In the genomic region with DNA sequence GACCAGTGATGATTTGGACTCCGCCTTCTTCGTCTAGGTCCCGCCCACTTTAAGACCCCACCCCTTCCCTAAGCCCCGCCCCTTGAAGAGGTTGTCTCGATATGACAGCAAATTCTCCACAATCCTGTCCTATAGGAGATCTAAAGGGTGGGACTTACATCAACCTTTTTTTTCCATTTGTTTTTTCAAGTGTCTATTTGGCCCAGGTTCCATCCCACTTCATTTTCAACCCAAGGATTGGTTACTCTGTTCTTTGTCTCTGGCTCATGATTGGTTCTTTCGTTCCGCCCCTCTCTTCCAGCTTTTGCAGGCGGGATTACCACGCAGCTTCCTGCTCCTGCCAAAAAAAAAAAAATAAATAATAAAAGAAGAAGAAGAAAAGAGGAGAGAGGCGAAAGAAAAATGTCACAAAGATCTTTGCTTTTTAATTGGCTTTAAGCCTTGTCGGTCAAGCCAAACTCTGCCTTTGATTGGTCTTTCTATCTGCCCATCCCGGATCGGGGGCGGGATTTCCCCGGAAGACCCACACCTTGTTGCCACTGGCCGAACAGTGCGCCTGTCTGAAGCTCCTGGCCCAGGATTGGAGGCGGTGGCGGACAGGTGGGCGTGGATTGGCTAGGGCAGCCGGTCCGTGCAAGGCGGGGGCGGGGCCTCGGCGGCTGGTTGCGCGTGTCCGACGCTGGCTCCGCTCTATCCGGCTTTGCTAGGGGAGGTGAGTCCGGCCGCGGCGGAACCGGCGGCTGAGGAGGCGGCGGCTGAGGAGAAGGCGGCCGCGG, we compare ENCODE assay signal across 8 cellular contexts. TPM values are rescaled to one million over a fixed set of nuclear protein-coding genes. Genes with fewer than 3 reads are reported as not detected.
DNase-seq lines count a peak whose midpoint lies in the region; ATAC-seq, FAIRE-seq and TF ChIP-seq lines count a peak whose summit lies in the region.

No MANE protein-coding gene starts in this region.

- peak overlapping the region; percentile 75 for H3K4me3 ChIP-seq in BJ (ENCODE audit: low read depth, low read length)

- peak; percentile 98 for FAIRE-seq in colon (lab: Jason Lieb, UNC)

- CTCF ChIA-PET in BJ (lab: Yijun Ruan, JAX) = interaction anchor here (1.2 to 1.8 kb wide), 3 partner anchors 17 to 207 kb away, joined by 3 to 6 read pairs (median 4); no protein-coding TSS in a partner anchor

- DNase-seq in BJ (ENCODE audit: low read depth) (peak; percentile 99), GM19240 (ENCODE audit: insufficient read length, low spot score) (peak; percentile 90), NCI-H524 (lab: John Stamatoyannopoulos, UW) (peak; percentile 100), kidney glomerular epithelial cell (lab: John Stamatoyannopoulos, UW) (peak; percentile 100)
- DNase-seq in activated CD4-positive, alpha-beta T cell treated with anti-CD3 and anti-CD28 coated beads for 4 hours = peak; percentile 98 to 99
- DNase-seq in stimulated activated CD4-positive, alpha-beta T cell treated with anti-CD3 and anti-CD28 coated beads, Interleukin-1b, Interleukin-23, amount 100 ng/mL, for 1 hour (ENCODE audit: low read depth in 2 of 2) = peak; percentile 97 to 98

- POLR2A ChIA-PET in BJ (lab: Charles Lee) = interaction anchor here (0.6 to 1.1 kb wide), 6 partner anchors 12 to 269 kb away, joined by 3 to 12 read pairs (median 4); no protein-coding TSS in a partner anchor

- no peaks in the 10 kb centered on the region for H3K27me3 ChIP-seq in BJ (ENCODE audit: control insufficient read depth, insufficient read depth, low read length)

- ATAC-seq in HG03457 (IDR thresholded peaks at IDR 0.05; ENCODE audit: unreplicated experiment) = peak; percentile 71

- TF ChIP-seq CTCF in BJ (IDR thresholded peaks at IDR 0.05; ENCODE audit: insufficient read depth, low read depth, low read length) = no peak

- no peaks in the 10 kb centered on the region for H3K36me3 ChIP-seq in BJ (ENCODE audit: control insufficient read depth, insufficient read depth, low read length)

RNA-seq across cellular contexts. Expression of gene NLK, which starts 1.2 kb away (rescaled TPM):
- 16.5 and 25.1 TPM in 2 replicates for polyA plus RNA-seq in BJ (2011; rRNA removed)
- polyA minus RNA-seq in BJ (2011; rRNA and poly(A)+ RNA removed) = 32.6 and 54.4 TPM in 2 replicates

Comparison
In these comparisons a context has a peak if more than half of its experiments do, and no peak if none do; other contexts are left out.
1. Peak in every context shown above with its lines: DNase-seq, ATAC-seq and H3K4me3 ChIP-seq.